ENCODE assay signal across 27 cellular contexts in the genomic region with DNA sequence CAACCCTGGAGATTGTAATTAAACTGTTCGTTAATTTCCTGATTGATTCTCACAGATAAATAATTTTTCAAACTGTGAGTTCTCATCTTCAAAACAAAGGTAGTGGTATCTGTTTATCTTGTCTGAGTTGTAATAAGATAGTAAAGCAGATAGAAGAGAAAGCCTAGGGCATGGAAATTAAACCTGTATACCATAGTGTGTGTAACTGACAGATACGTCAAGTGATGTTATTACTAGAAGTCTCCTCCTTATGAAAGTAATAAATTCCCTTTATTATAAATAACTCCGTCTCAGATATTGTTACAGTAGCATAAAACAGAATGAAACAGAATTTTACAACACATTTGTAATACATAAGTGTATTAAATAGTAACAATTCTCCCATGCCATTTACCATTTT.
DNase-seq lines count a peak whose midpoint lies in the region; FAIRE-seq and TF ChIP-seq lines count a peak whose summit lies in the region.
"Had no signal": no experiment of that assay in that cellular context is flagged by ENCODE, and none has a peak within 500 bp of the region (broad histone marks: within the 10 kb centered on the region; RNA-seq: fewer than 3 reads in every experiment).

No MANE protein-coding gene starts in this region.

- H3K9ac ChIP-seq in Karpas-422 (ENCODE audit: low read length) = no peak overlapping the region
- H3K9ac ChIP-seq: BLaER1 had no signal

- DNase-seq in D721Med (ENCODE audit: insufficient read length, low spot score) (no peak), WERI-Rb-1 (no peak), left kidney (ENCODE audit: low read depth, low spot score) (peak; percentile 63), type B pancreatic cell (ENCODE audit: extremely low spot score, unreplicated experiment) (no peak), HCEC 1CT (no peak), Peyer's patch (no peak), Karpas-422 (no peak)
- DNase-seq: 8988T; ACHN; BE2C; C1 segment of cervical spinal cord; Caco-2; Calu3; CD4-positive, alpha-beta T cell; CD8-positive, alpha-beta T cell; DMS 273 treated with DMSO at 0.1 percent for 48 hours; DMS153; DMS53; DMS79; DND-41; EL; GDM1 had no signal

- H2AFZ ChIP-seq in Karpas-422 (ENCODE audit: low read length) = no peak overlapping the region

- H3K27ac ChIP-seq in WERI-Rb-1 (peak overlapping the region; percentile 80), Peyer's patch (no peak overlapping the region), Karpas-422 (ENCODE audit: low read length) (no peak overlapping the region)
- H3K27ac ChIP-seq: BLaER1 had no signal

- TF ChIP-seq POLR2A in Peyer's patch (IDR thresholded peaks at IDR 0.05) = no peak

- H3K27ac Mint-ChIP-seq in type B pancreatic cell = peak overlapping the region; percentile 26
- H3K27ac Mint-ChIP-seq: CD4-positive, alpha-beta T cell; CD8-positive, alpha-beta T cell had no signal

- peaks cover 10% of the 10 kb centered on the region for H3K9me3 ChIP-seq in WERI-Rb-1 (ENCODE audit: severe bottlenecking)
- peaks cover 0 to 8% (median 0%) of the 10 kb centered on the region in 4 donors for H3K9me3 ChIP-seq in Peyer's patch
- H3K9me3 ChIP-seq in Karpas-422 (ENCODE audit: low read length) = no peaks in the 10 kb centered on the region; the same call in 1 of the 2 replicates
- H3K9me3 ChIP-seq: BE2C, Caco-2 had no signal

- no peaks in the 10 kb centered on the region for H3K79me2 ChIP-seq in Karpas-422 (ENCODE audit: low read length)

- no peak overlapping the region for H3K4me2 ChIP-seq in Karpas-422 (ENCODE audit: low read depth, low read length, poor library complexity, severe bottlenecking)
- H3K4me2 ChIP-seq: BLaER1 had no signal

- no peaks in the 10 kb centered on the region for H3K27me3 Mint-ChIP-seq in type B pancreatic cell
- H3K27me3 Mint-ChIP-seq: CD4-positive, alpha-beta T cell had no signal

- H3K9me3 Mint-ChIP-seq in type B pancreatic cell = peaks cover 6% of the 10 kb centered on the region

- FAIRE-seq in D721Med (lab: Jason Lieb, UNC) = peak; percentile 46
- FAIRE-seq: A204.1, GM12878, GM12892, GM18507 had no signal

- no peak for TF ChIP-seq CTCF in D721Med (IDR thresholded peaks at IDR 0.05; ENCODE audit: insufficient read depth, missing control alignments)
- TF ChIP-seq CTCF in WERI-Rb-1 (IDR thresholded peaks at IDR 0.05; ENCODE audit: low read depth, low read length) = no peak
- TF ChIP-seq CTCF in type B pancreatic cell (conservative IDR thresholded peaks at IDR 0.05) = no peak
- no peak for TF ChIP-seq CTCF in Peyer's patch (IDR thresholded peaks at IDR 0.05)

- no peaks in the 10 kb centered on the region for H4K20me1 ChIP-seq in Karpas-422 (ENCODE audit: insufficient read depth, low read depth, low read length)
- H4K20me1 ChIP-seq: BLaER1 had no signal

- H3K4me3 ChIP-seq in WERI-Rb-1 (ENCODE audit: low read depth, low read length) = no peak overlapping the region
- no peak overlapping the region for H3K4me3 ChIP-seq in Peyer's patch
- H3K4me3 ChIP-seq in Karpas-422 (ENCODE audit: low read length) = no peak overlapping the region
- H3K4me3 ChIP-seq: BLaER1, GM12878 had no signal

- H3K4me1 ChIP-seq in Peyer's patch (no peaks in the 10 kb centered on the region), Karpas-422 (ENCODE audit: low read length) (no peaks in the 10 kb centered on the region)
- H3K4me1 ChIP-seq: BE2C, BLaER1, Caco-2 had no signal

- H3K4me1 Mint-ChIP-seq in type B pancreatic cell (ENCODE audit: unreplicated experiment) = no peaks in the 10 kb centered on the region

- H3K4me3 Mint-ChIP-seq in type B pancreatic cell = no peak overlapping the region
- H3K4me3 Mint-ChIP-seq: CD4-positive, alpha-beta T cell; CD8-positive, alpha-beta T cell had no signal

- H3K36me3 ChIP-seq in WERI-Rb-1 = no peaks in the 10 kb centered on the region
- no peaks in the 10 kb centered on the region for H3K36me3 ChIP-seq in Peyer's patch
- no peaks in the 10 kb centered on the region for H3K36me3 ChIP-seq in Karpas-422 (ENCODE audit: insufficient read depth, low read length)
- H3K36me3 ChIP-seq: BE2C, BLaER1 had no signal

- no peaks in the 10 kb centered on the region for H3K9me2 ChIP-seq in Karpas-422 (replicated peaks; ENCODE audit: insufficient read depth, low read length)

- no peaks in the 10 kb centered on the region for H3K36me3 Mint-ChIP-seq in type B pancreatic cell
- H3K36me3 Mint-ChIP-seq: CD8-positive, alpha-beta T cell had no signal

- H3K27me3 ChIP-seq in WERI-Rb-1 (ENCODE audit: insufficient read depth, low read depth, severe bottlenecking) (no peaks in the 10 kb centered on the region), Peyer's patch (no peaks in the 10 kb centered on the region), Karpas-422 (ENCODE audit: low read length) (no peaks in the 10 kb centered on the region)
- H3K27me3 ChIP-seq: BE2C, BLaER1 had no signal
